Comparison of ENCODE assay signal across 8 cellular contexts in genomic region chr4:52861171-52861873, GRCh38.
DNase-seq lines count a peak whose midpoint lies in the region; TF ChIP-seq lines count a peak whose summit lies in the region.

No MANE protein-coding gene starts in this region.

- peaks cover 45% of the 10 kb centered on the region for H3K4me1 Mint-ChIP-seq in nephron

- peaks cover 19% of the 10 kb centered on the region for H3K9me3 Mint-ChIP-seq in nephron

- peaks cover 47% of the 10 kb centered on the region for H3K9me3 ChIP-seq in BLaER1
- no peaks in the 10 kb centered on the region for H3K9me3 ChIP-seq in effector memory CD4-positive, alpha-beta T cell (ENCODE audit: control insufficient read depth, low read length)

- H3K4me2 ChIP-seq in BLaER1 = peak overlapping the region; percentile 95

- H3K4me3 Mint-ChIP-seq in nephron = peak overlapping the region; percentile 80 to 96 (median 91)

- DNase-seq in LNCaP clone FGC (ENCODE audit: low read depth) (no peak), T1000 (lab: John Stamatoyannopoulos, UW) (no peak), T-helper 9 cell (no peak), C1 segment of cervical spinal cord (lab: John Stamatoyannopoulos, UW) (no peak), germinal center (ENCODE audit: low spot score) (no peak)
- no peak for DNase-seq in effector memory CD4-positive, alpha-beta T cell

- H3K27ac ChIP-seq in BLaER1 = no peak overlapping the region
- no peak overlapping the region for H3K27ac ChIP-seq in effector memory CD4-positive, alpha-beta T cell (ENCODE audit: insufficient read depth, low read length, poor library complexity, severe bottlenecking)

- H3K27ac Mint-ChIP-seq in nephron = peak overlapping the region; percentile 70 to 91 (median 74)

- peak overlapping the region; percentile 69 for H3K4me3 ChIP-seq in BLaER1
- peak overlapping the region; percentile 56 for H3K4me3 ChIP-seq in LNCaP clone FGC (ENCODE audit: low read depth, low read length)
- H3K4me3 ChIP-seq in effector memory CD4-positive, alpha-beta T cell (ENCODE audit: insufficient read depth, low read depth, low read length, poor library complexity, severe bottlenecking) = peak overlapping the region; percentile 63

- H4K20me1 ChIP-seq in BLaER1 = no peaks in the 10 kb centered on the region

- H3K4me1 ChIP-seq in BLaER1 = peaks cover 16% of the 10 kb centered on the region
- H3K4me1 ChIP-seq in effector memory CD4-positive, alpha-beta T cell (ENCODE audit: control insufficient read depth, insufficient read depth, low read length, poor library complexity, severe bottlenecking) = peaks cover 13% of the 10 kb centered on the region

- no peaks in the 10 kb centered on the region for H3K27me3 Mint-ChIP-seq in nephron (ENCODE audit: low read depth)

- peaks cover 34% of the 10 kb centered on the region for H3K36me3 Mint-ChIP-seq in nephron (ENCODE audit: low read depth)

- peaks cover 7% of the 10 kb centered on the region; the same call in 1 of the 2 replicates for H3K36me3 ChIP-seq in BLaER1
- no peaks in the 10 kb centered on the region for H3K36me3 ChIP-seq in effector memory CD4-positive, alpha-beta T cell (ENCODE audit: control insufficient read depth, insufficient read depth, low read length)

- peak overlapping the region; percentile 70; the same call in 1 of the 2 replicates for H3K9ac ChIP-seq in BLaER1

- TF ChIP-seq CTCF in LNCaP clone FGC (IDR thresholded peaks at IDR 0.05; ENCODE audit: control insufficient read depth, extremely low read depth, insufficient read depth) (no peak), nephron (IDR thresholded peaks at IDR 0.05; ENCODE audit: unreplicated experiment in 3 of 3) (no peak)

- H3K27me3 ChIP-seq in BLaER1 = peaks cover 37% of the 10 kb centered on the region
- H3K27me3 ChIP-seq in effector memory CD4-positive, alpha-beta T cell (replicated peaks; ENCODE audit: control insufficient read depth, insufficient read depth, low read length, poor library complexity, severe bottlenecking) = peaks cover 2% of the 10 kb centered on the region
